In genomic region chr3:75362086-75362784, GRCh38 we compare ENCODE assay signal across 8 cellular contexts.
DNase-seq lines count a peak whose midpoint lies in the region; ATAC-seq, FAIRE-seq and TF ChIP-seq lines count a peak whose summit lies in the region.
"Not testable (repeated sequence)": the region's sequence is repeated elsewhere in the genome, so short reads cannot be mapped to it uniquely, and the experiment has no call there.

No MANE protein-coding gene starts in this region.

- not testable (repeated sequence) for H3K4me3 Mint-ChIP-seq in T-helper 2 cell treated with Interferon-gamma antibody and Interleukin-4, amounts not matched to agents 5 μg/mL and 100 μg/mL, for 36 hours

- not testable (repeated sequence) for ATAC-seq in lung (ENCODE audit: insufficient read depth, low FRiP score); upper lobe of right lung

- not testable (repeated sequence) for H3K27me3 ChIP-seq in bronchial epithelial cell (ENCODE audit: control insufficient read depth, insufficient read depth, low read length); lung (ENCODE audit: control insufficient read depth, insufficient read depth); upper lobe of right lung

- 66 to 72% methylated on average over 16 of the region's 16 CpGs for WGBS in lung, 2 donors

- intact Hi-C loops in upper lobe of right lung (cut with DNase I) = not testable (repeated sequence)

- not testable (repeated sequence) for H3K27ac ChIP-seq in lung (ENCODE audit: low read depth in 1 of 2, low read length in 1 of 2); upper lobe of right lung

- H3K9me3 Mint-ChIP-seq in T-helper 2 cell treated with Interferon-gamma antibody and Interleukin-4, amounts not matched to agents 5 μg/mL and 100 μg/mL, for 36 hours = not testable (repeated sequence)

- H3K36me3 ChIP-seq in bronchial epithelial cell (ENCODE audit: control insufficient read depth, insufficient read depth, low read length); lung (ENCODE audit: control insufficient read depth in 2 of 2, insufficient read depth in 2 of 2, low read length in 2 of 2); upper lobe of right lung: not testable (repeated sequence)

- DNase-seq in GM10266 (ENCODE audit: extremely low spot score) = not testable (repeated sequence)
- DNase-seq in NCI-H1417 treated with DMSO at 0.1 percent for 48 hours (lab: John Stamatoyannopoulos, UW) (peak; percentile 0), activated T-cell treated with anti-CD3 and anti-CD28 coated beads for 24 hours (ENCODE audit: low read depth) (peak; percentile 36), bronchial epithelial cell (ENCODE audit: low read depth) (peak; percentile 87), lung (ENCODE audit: low spot score) (peak; percentile 65), upper lobe of right lung (peak; percentile 71)
- peak; percentile 44 for DNase-seq in T-helper 2 cell treated with Interferon-gamma antibody and Interleukin-4, amounts not matched to agents 5 μg/mL and 100 μg/mL, for 36 hours (ENCODE audit: low spot score)
- DNase-seq in stimulated activated CD4-positive, alpha-beta T cell treated with anti-CD3 and anti-CD28 coated beads, Interleukin-4, amount 100 ng/mL, for 1 hour = peak; percentile 43

- H3K4me3 ChIP-seq in bronchial epithelial cell (ENCODE audit: low read depth, low read length); lung; upper lobe of right lung: not testable (repeated sequence)

- not testable (repeated sequence) for H3K4me1 ChIP-seq in lung (ENCODE audit: control insufficient read depth in 2 of 2, insufficient read depth in 2 of 2, low read length in 2 of 2); upper lobe of right lung

- not testable (repeated sequence) for H3K27ac Mint-ChIP-seq in T-helper 2 cell treated with Interferon-gamma antibody and Interleukin-4, amounts not matched to agents 5 μg/mL and 100 μg/mL, for 36 hours

- not testable (repeated sequence) for H3K27me3 Mint-ChIP-seq in T-helper 2 cell treated with Interferon-gamma antibody and Interleukin-4, amounts not matched to agents 5 μg/mL and 100 μg/mL, for 36 hours (ENCODE audit: low read depth)

- FAIRE-seq in bronchial epithelial cell (lab: Jason Lieb, UNC) = peak; percentile 55

- H3K9me3 ChIP-seq in lung (ENCODE audit: control insufficient read depth in 2 of 2, insufficient read depth in 1 of 2, low read length in 1 of 2); upper lobe of right lung: not testable (repeated sequence)

- H3K4me1 Mint-ChIP-seq in T-helper 2 cell treated with Interferon-gamma antibody and Interleukin-4, amounts not matched to agents 5 μg/mL and 100 μg/mL, for 36 hours (ENCODE audit: low read depth) = not testable (repeated sequence)

- not testable (repeated sequence) for H3K36me3 Mint-ChIP-seq in T-helper 2 cell treated with Interferon-gamma antibody and Interleukin-4, amounts not matched to agents 5 μg/mL and 100 μg/mL, for 36 hours (ENCODE audit: low read depth)

- TF ChIP-seq CTCF in GM10266 (IDR thresholded peaks at IDR 0.05; ENCODE audit: control insufficient read depth, insufficient read depth, low read depth, missing control alignments) = peak; percentile 37
- peak; percentile 4 for TF ChIP-seq CTCF in bronchial epithelial cell (IDR thresholded peaks at IDR 0.05; ENCODE audit: insufficient read depth, low read length, severe bottlenecking)
- not testable (repeated sequence) for TF ChIP-seq CTCF in lung (IDR thresholded peaks at IDR 0.05; ENCODE audit: control extremely low read depth, extremely low read depth); upper lobe of right lung (IDR thresholded peaks at IDR 0.05)
